ENCODE assay signal across 8 cellular contexts in genomic region chr11:27158763-27159679, GRCh38.
A peak's percentile ranks its signal among the peaks of the same experiment; 100 is the strongest.
DNase-seq lines count a peak whose midpoint lies in the region; ATAC-seq and TF ChIP-seq lines count a peak whose summit lies in the region.

No MANE protein-coding gene starts in this region.

- TF ChIP-seq CTCF in WERI-Rb-1 (IDR thresholded peaks at IDR 0.05; ENCODE audit: low read depth, low read length): peak; percentile 69
- TF ChIP-seq CTCF in progenitor cell of endocrine pancreas (IDR thresholded peaks at IDR 0.05; ENCODE audit: unreplicated experiment): peak; percentile 79

- DNase-seq in Right ventricle myocardium inferior (ENCODE audit: missing footprints) (no peak), cardiac septum (ENCODE audit: low spot score) (no peak), NCI-H2029 treated with DMSO at 0.1 percent for 48 hours (lab: John Stamatoyannopoulos, UW) (peak; percentile 23), WERI-Rb-1 (peak; percentile 44), globus pallidus (ENCODE audit: low spot score) (peak; percentile 61), progenitor cell of endocrine pancreas (ENCODE audit: low spot score, unreplicated experiment) (peak; percentile 21)

- peaks cover 3% of the 10 kb centered on the region for H3K4me1 Mint-ChIP-seq in progenitor cell of endocrine pancreas (ENCODE audit: low read depth)

- H3K27ac ChIP-seq in WERI-Rb-1: no peak overlapping the region

- H3K27me3 Mint-ChIP-seq in progenitor cell of endocrine pancreas: peaks cover 7% of the 10 kb centered on the region

- H3K27me3 ChIP-seq in WERI-Rb-1 (ENCODE audit: insufficient read depth, low read depth, severe bottlenecking): no peaks in the 10 kb centered on the region

- no peak overlapping the region for H3K27ac Mint-ChIP-seq in progenitor cell of endocrine pancreas

- no peak overlapping the region for H3K4me3 Mint-ChIP-seq in progenitor cell of endocrine pancreas (ENCODE audit: low read depth)

- ATAC-seq in Right ventricle myocardium inferior (peak; percentile 80), HG02678 (IDR thresholded peaks at IDR 0.05; ENCODE audit: unreplicated experiment) (peak; percentile 78), GM19397 (IDR thresholded peaks at IDR 0.05; ENCODE audit: unreplicated experiment) (no peak)

- no peak overlapping the region for H3K4me3 ChIP-seq in WERI-Rb-1 (ENCODE audit: low read depth, low read length)

- no peaks in the 10 kb centered on the region for H3K36me3 ChIP-seq in WERI-Rb-1

- intact Hi-C loops in Right ventricle myocardium inferior (cut with DNase I): loop anchor here (1.0 to 10.0 kb wide), 2 partner anchors 405 to 854 kb away; no protein-coding TSS in a partner anchor
- intact Hi-C loops in cardiac septum (cut with DNase I): loop anchor here (5.0 kb wide), 1 partner anchor 862 kb away; no protein-coding TSS in a partner anchor

- no peaks in the 10 kb centered on the region for H3K9me3 ChIP-seq in WERI-Rb-1 (ENCODE audit: severe bottlenecking)

- peaks cover 3% of the 10 kb centered on the region for H3K9me3 Mint-ChIP-seq in progenitor cell of endocrine pancreas (ENCODE audit: low read depth)

- H3K36me3 Mint-ChIP-seq in progenitor cell of endocrine pancreas (ENCODE audit: insufficient read depth): peaks cover 3% of the 10 kb centered on the region

Comparison
In these comparisons a context has a peak if more than half of its experiments do, and no peak if none do; other contexts are left out.
1. DNase-seq: peak in NCI-H2029 treated with DMSO at 0.1 percent for 48 hours (single experiment), WERI-Rb-1 (single experiment), globus pallidus (single experiment) and progenitor cell of endocrine pancreas (single experiment); none in Right ventricle myocardium inferior (single experiment) and cardiac septum (single experiment).